ENCODE assay signal across 8 cellular contexts in the genomic region with DNA sequence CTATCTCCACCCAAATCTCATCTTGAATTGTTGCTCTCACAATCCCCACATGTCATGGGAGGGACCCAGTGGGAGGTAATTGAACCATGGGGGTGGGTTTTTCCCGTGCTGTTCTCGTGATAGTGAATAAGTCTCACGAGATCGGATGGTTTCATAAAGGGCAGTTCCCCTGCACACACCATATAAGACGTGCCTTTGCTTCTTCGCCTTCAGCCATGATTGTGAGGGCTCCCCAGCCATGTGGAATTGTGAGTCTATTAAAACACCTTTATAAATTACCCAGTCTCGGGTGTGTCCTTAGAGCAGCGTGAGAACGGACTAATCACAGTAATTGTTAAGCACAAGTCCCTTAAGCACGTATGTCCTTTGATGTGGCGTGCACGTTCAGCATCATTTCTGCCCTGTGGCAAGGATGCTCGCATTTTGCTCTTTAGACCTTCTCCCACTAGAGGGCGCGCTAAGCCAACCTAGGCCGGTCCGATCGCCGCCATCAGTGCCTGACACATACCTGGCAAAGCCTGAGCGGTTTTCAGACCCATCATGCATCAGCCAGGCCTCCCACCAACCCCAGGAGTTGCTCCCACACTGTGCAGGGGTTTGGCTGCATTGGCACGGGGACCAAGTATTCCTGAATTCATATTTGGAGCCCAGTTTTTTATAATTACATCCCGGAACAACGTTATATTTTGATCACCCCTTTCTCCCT.
DNase-seq lines count a peak whose midpoint lies in the region; ATAC-seq and TF ChIP-seq lines count a peak whose summit lies in the region.
"Not testable (repeated sequence)": the region's sequence is repeated elsewhere in the genome, so short reads cannot be mapped to it uniquely, and the experiment has no call there.

No MANE protein-coding gene starts in this region.

- H3K4me1 Mint-ChIP-seq in CD8-positive, alpha-beta T cell (ENCODE audit: low read depth): not testable (repeated sequence)

- DNase-seq in CD8-positive, alpha-beta T cell: peak; percentile 42 to 67 (median 64)
- DNase-seq in activated CD4-positive, CD25-positive, alpha-beta regulatory T cell treated with anti-CD3 and anti-CD28 coated beads, Interleukin-2, amount 50 U/mL, for 16 hours (ENCODE audit: low read depth, low spot score): peak; percentile 35
- DNase-seq in activated naive CD4-positive, alpha-beta T cell treated with anti-CD3 and anti-CD28 coated beads, Interleukin-2, amount 50 U/mL, for 16 hours: peak; percentile 73
- not testable (repeated sequence) for DNase-seq in foreskin keratinocyte; neuronal stem cell (ENCODE audit: low spot score)
- DNase-seq in stimulated activated CD8-positive, alpha-beta memory T cell treated with anti-CD3 and anti-CD28 coated beads, Interleukin-2, amount 100 ng/mL, for 1 hour (ENCODE audit: low read depth in 2 of 2): peak; percentile 16 to 25

- H2BK5ac ChIP-seq in neuronal stem cell (ENCODE audit: low read length): not testable (repeated sequence)

- H3K14ac ChIP-seq in neuronal stem cell (ENCODE audit: low read length): not testable (repeated sequence)

- not testable (repeated sequence) for H2AK5ac ChIP-seq in neuronal stem cell (ENCODE audit: low read depth, low read length)

- peak overlapping the region; percentile 40 for H2AFZ ChIP-seq in neuronal stem cell (ENCODE audit: low read length)

- H3K79me1 ChIP-seq in neuronal stem cell (ENCODE audit: low read depth, low read length): not testable (repeated sequence)

- H4K91ac ChIP-seq in neuronal stem cell (ENCODE audit: low read depth, low read length, poor library complexity): not testable (repeated sequence)

- H4K8ac ChIP-seq in neuronal stem cell (ENCODE audit: low read depth, low read length): not testable (repeated sequence)

- not testable (repeated sequence) for H3K27me3 ChIP-seq in CD8-positive, alpha-beta T cell (ENCODE audit: insufficient read depth, low read length); foreskin keratinocyte; neuronal stem cell (ENCODE audit: control insufficient read depth in 3 of 3, insufficient read depth in 3 of 3, low read depth in 1 of 3, low read length in 3 of 3)

- H3K18ac ChIP-seq in neuronal stem cell (ENCODE audit: low read length): not testable (repeated sequence)

- TF ChIP-seq CTCF in CD8-positive, alpha-beta T cell (IDR thresholded peaks at IDR 0.05): peak; percentile 25
- TF ChIP-seq CTCF in foreskin keratinocyte (conservative IDR thresholded peaks at IDR 0.05): peak; percentile 47

- H3K4me2 ChIP-seq in neuronal stem cell (ENCODE audit: insufficient read depth, low read length, poor library complexity, severe bottlenecking): not testable (repeated sequence)

- H3K23ac ChIP-seq in neuronal stem cell (ENCODE audit: low read depth, low read length, poor library complexity): not testable (repeated sequence)

- ATAC-seq in CD8-positive, alpha-beta T cell: peak; percentile 93
- peak; percentile 83 for ATAC-seq in GM21360 (IDR thresholded peaks at IDR 0.05; ENCODE audit: unreplicated experiment)
- ATAC-seq in HG03342 (IDR thresholded peaks at IDR 0.05; ENCODE audit: unreplicated experiment): peak; percentile 76
- ATAC-seq in foreskin keratinocyte: peak; percentile 70

- intact Hi-C loops in CD8-positive, alpha-beta T cell (cut with DNase I, micrococcal nuclease): not testable (repeated sequence)

- H3K27ac ChIP-seq in CD8-positive, alpha-beta T cell (ENCODE audit: low read depth, low read length); foreskin keratinocyte; neuronal stem cell (replicated peaks; ENCODE audit: low read length): not testable (repeated sequence)

- not testable (repeated sequence) for H3K9ac ChIP-seq in neuronal stem cell (ENCODE audit: low read depth, low read length, poor library complexity)

- not testable (repeated sequence) for H3K4me3 Mint-ChIP-seq in CD8-positive, alpha-beta T cell

- not testable (repeated sequence) for H3K27me3 Mint-ChIP-seq in CD8-positive, alpha-beta T cell (ENCODE audit: low read depth)

- not testable (repeated sequence) for H3K9me3 Mint-ChIP-seq in CD8-positive, alpha-beta T cell

- H2BK12ac ChIP-seq in neuronal stem cell (ENCODE audit: low read length): not testable (repeated sequence)

- H3K4ac ChIP-seq in neuronal stem cell (ENCODE audit: low read length): not testable (repeated sequence)

- not testable (repeated sequence) for H2BK15ac ChIP-seq in neuronal stem cell (ENCODE audit: low read length)

- not testable (repeated sequence) for H2BK120ac ChIP-seq in neuronal stem cell (ENCODE audit: low read depth, low read length)

- WGBS in neuronal stem cell (ENCODE audit: extremely low coverage in 2 of 2, insufficient read length in 2 of 2, insufficient replicate concordance in 1 of 2), 2 donors: no CpG with 5 or more reads among the region's 23 CpGs

- H3K36me3 Mint-ChIP-seq in CD8-positive, alpha-beta T cell: not testable (repeated sequence)

- POLR2A ChIA-PET in CD8-positive, alpha-beta T cell (lab: Charles Lee): not testable (repeated sequence)

- not testable (repeated sequence) for H3K9me3 ChIP-seq in CD8-positive, alpha-beta T cell (ENCODE audit: low read length); neuronal stem cell (replicated peaks in 1 of 2; ENCODE audit: control insufficient read depth in 2 of 2, insufficient read depth in 1 of 2, low read depth in 1 of 2, low read length in 2 of 2)

- H3K36me3 ChIP-seq in CD8-positive, alpha-beta T cell (ENCODE audit: insufficient read depth, low read length); neuronal stem cell (replicated peaks in 1 of 2; ENCODE audit: control insufficient read depth in 2 of 2, insufficient read depth in 2 of 2, low read length in 2 of 2): not testable (repeated sequence)

- not testable (repeated sequence) for H3K4me3 ChIP-seq in CD8-positive, alpha-beta T cell (ENCODE audit: low read depth, low read length); neuronal stem cell (ENCODE audit: low read length in 2 of 2)

- H3K27ac Mint-ChIP-seq in CD8-positive, alpha-beta T cell: not testable (repeated sequence)

- H3K4me1 ChIP-seq in CD8-positive, alpha-beta T cell (ENCODE audit: insufficient read depth, low read length); foreskin keratinocyte; neuronal stem cell (ENCODE audit: control insufficient read depth in 2 of 2, insufficient read depth in 1 of 2, low read depth in 1 of 2, low read length in 2 of 2): not testable (repeated sequence)

- CTCF ChIA-PET in CD8-positive, alpha-beta T cell (lab: Charles Lee): not testable (repeated sequence)
